ENCODE assay signal across 27 cellular contexts in the genomic region with DNA sequence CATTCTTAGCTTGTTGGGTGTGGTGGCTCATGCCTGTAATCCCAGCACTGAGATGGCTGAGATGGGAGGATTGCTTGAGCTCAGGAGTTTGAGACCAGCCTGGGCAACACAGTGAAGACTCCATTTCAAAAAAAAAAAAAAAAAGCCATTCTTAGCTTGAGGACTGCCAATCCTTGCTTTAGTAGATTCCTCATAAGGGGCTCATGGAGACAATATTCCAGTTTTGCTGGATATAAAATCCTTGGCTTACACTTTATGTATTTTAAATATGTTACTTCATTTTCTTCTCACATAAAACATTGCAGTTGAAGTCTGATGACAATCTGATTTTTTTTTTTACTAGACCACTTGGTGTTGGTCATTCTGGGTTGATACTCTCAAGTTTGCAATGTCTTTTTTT.
"Had no signal": no experiment of that assay in that cellular context is flagged by ENCODE, and none has a peak within 500 bp of the region (broad histone marks: within the 10 kb centered on the region; RNA-seq: fewer than 3 reads in every experiment).

No MANE protein-coding gene starts in this region.

- H3K36me3 Mint-ChIP-seq: activated naive CD8-positive, alpha-beta T cell had no signal

- H3K9me3 Mint-ChIP-seq: activated CD4-positive, alpha-beta T cell treated with anti-CD3 and anti-CD28 coated beads, Interleukin-2, amount 10 ng/mL, durations not matched to agents 7 days and 5 days; activated CD8-positive, alpha-beta T cell treated with anti-CD3 and anti-CD28 coated beads for 36 hours; activated T-cell treated with anti-CD3 and anti-CD28 coated beads, Interleukin-2, amount 50 U/mL, for 4 hours; activated T-helper 17 cell treated with anti-CD3 and anti-CD28 coated beads, Interleukin-2, amount 50 U/mL, for 72 hours; endodermal cell; T-cell had no signal

- H3K27me3 ChIP-seq: brain microvascular endothelial cell, colonic mucosa had no signal

- DNase-seq: activated CD4-positive, alpha-beta T cell treated with anti-CD3 and anti-CD28 coated beads for 36 hours; activated CD4-positive, alpha-beta T cell treated with anti-CD3 and anti-CD28 coated beads, Interleukin-2, amount 10 ng/mL, durations not matched to agents 7 days and 5 days; activated CD4-positive, alpha-beta T cell treated with anti-CD3 and anti-CD28 coated beads, Interleukin-2, amount 50 U/mL, for 4 hours; activated CD4-positive, CD25-positive, alpha-beta regulatory T cell; activated CD4-positive, CD25-positive, alpha-beta regulatory T cell treated with anti-CD3 and anti-CD28 coated beads, Interleukin-2, amount 50 U/mL, for 72 hours; activated CD8-positive, alpha-beta memory T cell treated with anti-CD3 and anti-CD28 coated beads for 24 hours; activated CD8-positive, alpha-beta T cell treated with anti-CD3 and anti-CD28 coated beads for 36 hours; activated effector memory CD4-positive, alpha-beta T cell treated with Interleukin-2 at 50 U/mL for 16 hours; activated gamma-delta T cell treated with Interleukin-2 at 50 U/mL for 16 hours; activated naive CD4-positive, alpha-beta T cell treated with anti-CD3 and anti-CD28 coated beads, Interleukin-2, amount 50 U/mL, for 16 hours; activated naive CD4-positive, alpha-beta T cell treated with Interleukin-2 at 50 U/mL for 16 hours; activated T-cell treated with anti-CD3 and anti-CD28 coated beads, Interleukin-2, amount 50 U/mL, for 4 hours; amniotic stem cell; anterior cingulate cortex; brain microvascular endothelial cell; caudate nucleus; cerebellar nuclear complex; colonic mucosa; effector CD8-positive, alpha-beta T cell; endodermal cell; foreskin fibroblast; head of caudate nucleus; T-cell; T-helper 2 cell had no signal

- H3K4me3 ChIP-seq: colonic mucosa had no signal

- H3K36me3 ChIP-seq: colonic mucosa had no signal

- H3K4me1 Mint-ChIP-seq: activated T-helper 17 cell treated with anti-CD3 and anti-CD28 coated beads, Interleukin-2, amount 50 U/mL, for 72 hours had no signal

- H3K4me1 ChIP-seq: colonic mucosa had no signal

- H3K27ac Mint-ChIP-seq: activated CD4-positive, alpha-beta T cell treated with anti-CD3 and anti-CD28 coated beads for 36 hours; activated CD4-positive, alpha-beta T cell treated with anti-CD3 and anti-CD28 coated beads, Interleukin-2, amount 10 ng/mL, durations not matched to agents 7 days and 5 days; activated CD8-positive, alpha-beta T cell treated with anti-CD3 and anti-CD28 coated beads for 36 hours; activated T-helper 17 cell treated with anti-CD3 and anti-CD28 coated beads, Interleukin-2, amount 50 U/mL, for 72 hours; endodermal cell had no signal

- H3K9me3 ChIP-seq: colonic mucosa had no signal

- ATAC-seq: activated CD4-positive, alpha-beta T cell treated with anti-CD3 and anti-CD28 coated beads for 36 hours; activated CD8-positive, alpha-beta T cell treated with anti-CD3 and anti-CD28 coated beads for 36 hours; activated T-cell treated with anti-CD3 and anti-CD28 coated beads, Interleukin-2, amount 50 U/mL, for 4 hours; activated T-helper 17 cell treated with anti-CD3 and anti-CD28 coated beads, Interleukin-2, amount 50 U/mL, for 72 hours; esophagus mucosa; T-cell had no signal

- H3K4me3 Mint-ChIP-seq: activated CD4-positive, alpha-beta T cell treated with anti-CD3 and anti-CD28 coated beads for 36 hours; activated CD4-positive, alpha-beta T cell treated with anti-CD3 and anti-CD28 coated beads, Interleukin-2, amount 10 ng/mL, durations not matched to agents 7 days and 5 days; activated CD8-positive, alpha-beta T cell treated with anti-CD3 and anti-CD28 coated beads for 36 hours; activated naive CD8-positive, alpha-beta T cell; activated T-cell treated with anti-CD3 and anti-CD28 coated beads, Interleukin-2, amount 50 U/mL, for 4 hours; activated T-helper 17 cell treated with anti-CD3 and anti-CD28 coated beads, Interleukin-2, amount 50 U/mL, for 72 hours; endodermal cell; T-cell had no signal

- H3K27me3 Mint-ChIP-seq: activated CD4-positive, alpha-beta T cell treated with anti-CD3 and anti-CD28 coated beads for 36 hours; activated CD4-positive, alpha-beta T cell treated with anti-CD3 and anti-CD28 coated beads, Interleukin-2, amount 10 ng/mL, durations not matched to agents 7 days and 5 days; activated CD8-positive, alpha-beta T cell treated with anti-CD3 and anti-CD28 coated beads for 36 hours; activated naive CD8-positive, alpha-beta T cell; activated T-helper 17 cell treated with anti-CD3 and anti-CD28 coated beads, Interleukin-2, amount 50 U/mL, for 72 hours; T-cell had no signal

- H3K27ac ChIP-seq: brain microvascular endothelial cell, colonic mucosa had no signal
